Comparison of ENCODE assay signal across 17 cellular contexts in genomic region chr11:14641801-14642200, GRCh38. TPM values are rescaled to one million over a fixed set of nuclear protein-coding genes. Genes with fewer than 3 reads are reported as not detected.
DNase-seq lines count a peak whose midpoint lies in the region; ATAC-seq and TF ChIP-seq lines count a peak whose summit lies in the region.
"Had no signal": no experiment of that assay in that cellular context is flagged by ENCODE, and none has a peak within 500 bp of the region (broad histone marks: within the 10 kb centered on the region; RNA-seq: fewer than 3 reads in every experiment).

No MANE protein-coding gene starts in this region.

- ATAC-seq in activated CD8-positive, alpha-beta T cell treated with anti-CD3 and anti-CD28 coated beads, Interleukin-2, amount 10 ng/mL, durations not matched to agents 7 days and 5 days, result no peak
- no peak for ATAC-seq in naive thymus-derived CD8-positive, alpha-beta T cell
- no peak for ATAC-seq in mucosa of descending colon

- POLR2A ChIA-PET in CD8-positive, alpha-beta memory T cell (lab: Charles Lee), result interaction anchor here (1.0 kb wide), 1 partner anchor 63 kb away, joined by 3 read pairs; no protein-coding TSS in a partner anchor
- POLR2A ChIA-PET in activated CD8-positive, alpha-beta T cell treated with anti-CD3 and anti-CD28 coated beads, Interleukin-2, amount 10 ng/mL, durations not matched to agents 7 days and 5 days (lab: Charles Lee), result interaction anchor here (0.6 to 4.3 kb wide), 2 partner anchors 120 to 123 kb away, joined by 3 to 52 read pairs; no protein-coding TSS in a partner anchor
- POLR2A ChIA-PET in naive thymus-derived CD8-positive, alpha-beta T cell (lab: Charles Lee), result interaction anchor here (0.6 to 5.9 kb wide), 5 partner anchors 54 to 266 kb away, joined by 3 to 82 read pairs (median 5); partner anchors contain the start of gene COPB1

- H3K4me3 Mint-ChIP-seq in CD8-positive, alpha-beta memory T cell, result peak overlapping the region; percentile 54 to 95 (median 91)
- H3K4me3 Mint-ChIP-seq in activated CD8-positive, alpha-beta T cell treated with anti-CD3 and anti-CD28 coated beads, Interleukin-2, amount 10 ng/mL, durations not matched to agents 7 days and 5 days, result peak overlapping the region; percentile 81
- peak overlapping the region; percentile 84 to 90 (median 87) for H3K4me3 Mint-ChIP-seq in naive thymus-derived CD8-positive, alpha-beta T cell

- H3K9me3 Mint-ChIP-seq in CD8-positive, alpha-beta memory T cell, result no peaks in the 10 kb centered on the region
- H3K9me3 Mint-ChIP-seq in activated CD8-positive, alpha-beta T cell treated with anti-CD3 and anti-CD28 coated beads, Interleukin-2, amount 10 ng/mL, durations not matched to agents 7 days and 5 days (ENCODE audit: insufficient read depth), result no peaks in the 10 kb centered on the region
- H3K9me3 Mint-ChIP-seq in naive thymus-derived CD8-positive, alpha-beta T cell, result peaks cover 0 to 7% (median 0%) of the 10 kb centered on the region in 9 donors
- H3K9me3 Mint-ChIP-seq: neural progenitor cell had no signal

- H3K27ac ChIP-seq in CD8-positive, alpha-beta memory T cell (ENCODE audit: low read depth, low read length), result no peak overlapping the region
- H3K27ac ChIP-seq: neural progenitor cell had no signal

- no peaks in the 10 kb centered on the region for H3K27me3 ChIP-seq in CD8-positive, alpha-beta memory T cell (ENCODE audit: insufficient read depth, low read length, poor library complexity, severe bottlenecking)

- H3K4me1 Mint-ChIP-seq in CD8-positive, alpha-beta memory T cell, result peaks cover 57 to 74% (median 61%) of the 10 kb centered on the region in 3 donors
- peaks cover 47% of the 10 kb centered on the region for H3K4me1 Mint-ChIP-seq in activated CD8-positive, alpha-beta T cell treated with anti-CD3 and anti-CD28 coated beads, Interleukin-2, amount 10 ng/mL, durations not matched to agents 7 days and 5 days (ENCODE audit: low read depth)
- peaks cover 29 to 57% (median 50%) of the 10 kb centered on the region in 4 donors for H3K4me1 Mint-ChIP-seq in naive thymus-derived CD8-positive, alpha-beta T cell

- no peaks in the 10 kb centered on the region for H3K36me3 ChIP-seq in CD8-positive, alpha-beta memory T cell (ENCODE audit: insufficient read depth, low read length)
- H3K36me3 ChIP-seq in mucosa of descending colon (ENCODE audit: low read depth), result no peaks in the 10 kb centered on the region
- H3K36me3 ChIP-seq: neural progenitor cell had no signal

- H3K36me3 Mint-ChIP-seq in CD8-positive, alpha-beta memory T cell, result peaks cover 0 to 35% (median 4%) of the 10 kb centered on the region in 3 donors
- peaks cover 55% of the 10 kb centered on the region for H3K36me3 Mint-ChIP-seq in activated CD8-positive, alpha-beta T cell treated with anti-CD3 and anti-CD28 coated beads, Interleukin-2, amount 10 ng/mL, durations not matched to agents 7 days and 5 days (ENCODE audit: low read depth)
- peaks cover 9 to 26% (median 16%) of the 10 kb centered on the region in 3 donors for H3K36me3 Mint-ChIP-seq in naive thymus-derived CD8-positive, alpha-beta T cell
- H3K36me3 Mint-ChIP-seq: neural progenitor cell had no signal

- H3K4me3 ChIP-seq in CD8-positive, alpha-beta memory T cell (ENCODE audit: low read length), result peak overlapping the region; percentile 60
- no peak overlapping the region for H3K4me3 ChIP-seq in mucosa of descending colon

- intact Hi-C loops in mucosa of descending colon (cut with DNase I, micrococcal nuclease), result loop anchor here in 1 of 2 donors (10.0 kb wide), 1 partner anchor 97 kb away; no protein-coding TSS in a partner anchor

- H3K27me3 Mint-ChIP-seq in CD8-positive, alpha-beta memory T cell, result peaks cover 0 to 6% of the 10 kb centered on the region in 2 donors
- no peaks in the 10 kb centered on the region for H3K27me3 Mint-ChIP-seq in activated CD8-positive, alpha-beta T cell treated with anti-CD3 and anti-CD28 coated beads, Interleukin-2, amount 10 ng/mL, durations not matched to agents 7 days and 5 days (ENCODE audit: low read depth)
- peaks cover 0 to 3% (median 0%) of the 10 kb centered on the region in 5 donors for H3K27me3 Mint-ChIP-seq in naive thymus-derived CD8-positive, alpha-beta T cell

- H3K4me1 ChIP-seq in CD8-positive, alpha-beta memory T cell (ENCODE audit: insufficient read depth, low read length), result peaks cover 44% of the 10 kb centered on the region
- peaks cover 25% of the 10 kb centered on the region for H3K4me1 ChIP-seq in mucosa of descending colon (ENCODE audit: low read depth)

- H3K27ac Mint-ChIP-seq in CD8-positive, alpha-beta memory T cell, result peak overlapping the region in 2 of 8 donors; percentile 11 to 62
- H3K27ac Mint-ChIP-seq in activated CD8-positive, alpha-beta T cell treated with anti-CD3 and anti-CD28 coated beads, Interleukin-2, amount 10 ng/mL, durations not matched to agents 7 days and 5 days, result peak overlapping the region; percentile 23
- peak overlapping the region; percentile 37 to 96 (median 90) for H3K27ac Mint-ChIP-seq in naive thymus-derived CD8-positive, alpha-beta T cell
- H3K27ac Mint-ChIP-seq: neural progenitor cell had no signal

- peak; percentile 31 for DNase-seq in SIG-M5 treated with dmso at 0.1 percent for 504 hours (lab: John Stamatoyannopoulos, UW; ENCODE audit: unreplicated experiment)
- DNase-seq in SIG-M5 (lab: John Stamatoyannopoulos, UW), result no peak
- DNase-seq in CD8-positive, alpha-beta memory T cell, result no peak
- no peak for DNase-seq in activated CD8-positive, alpha-beta T cell treated with anti-CD3 and anti-CD28 coated beads, Interleukin-2, amount 10 ng/mL, durations not matched to agents 7 days and 5 days
- no peak for DNase-seq in naive thymus-derived CD8-positive, alpha-beta T cell
- DNase-seq in hypothalamus (lab: John Stamatoyannopoulos, UW), result no peak
- no peak for DNase-seq in NCI-H1436 (lab: John Stamatoyannopoulos, UW)
- DNase-seq in mucosa of descending colon, result no peak
- DNase-seq: 8988T; DMS53; KG1; mammary epithelial cell; NCI-H1105; NCI-H82; stimulated activated CD4-positive, alpha-beta T cell treated with anti-CD3 and anti-CD28 coated beads, Interleukin-15, amount 100 ng/mL, for 24 hours; stimulated activated naive CD4-positive, alpha-beta T cell treated with Interleukin-2 at 50 U/mL for 16 hours had no signal

- TF ChIP-seq CTCF in mucosa of descending colon (IDR thresholded peaks at IDR 0.05), result no peak

- CTCF ChIA-PET in CD8-positive, alpha-beta memory T cell (lab: Charles Lee), result no interaction called here
- CTCF ChIA-PET in activated CD8-positive, alpha-beta T cell treated with anti-CD3 and anti-CD28 coated beads, Interleukin-2, amount 10 ng/mL, durations not matched to agents 7 days and 5 days (lab: Charles Lee), result interaction anchor here (1.0 to 1.8 kb wide), 3 partner anchors 100 to 266 kb away, joined by 3 to 6 read pairs (median 4); no protein-coding TSS in a partner anchor

- H3K9me3 ChIP-seq in CD8-positive, alpha-beta memory T cell (ENCODE audit: low read length), result no peaks in the 10 kb centered on the region
- H3K9me3 ChIP-seq in mucosa of descending colon, result no peaks in the 10 kb centered on the region

RNA-seq across cellular contexts. Expression of gene PDE3B, which starts 1.8 kb away (rescaled TPM):
- total RNA-seq in CD8-positive, alpha-beta memory T cell, result 10 to 100 TPM; 47.0 to 47.2 TPM
- polyA plus RNA-seq in CD8-positive, alpha-beta memory T cell, result 39.8 TPM
- total RNA-seq in activated CD8-positive, alpha-beta T cell treated with anti-CD3 and anti-CD28 coated beads, Interleukin-2, amount 10 ng/mL, durations not matched to agents 7 days and 5 days, result 10 to 100 TPM; 74.8 to 81.4 TPM
- 100 to 1,000 TPM; 228 to 240 TPM for total RNA-seq in naive thymus-derived CD8-positive, alpha-beta T cell
- polyA plus RNA-seq in naive thymus-derived CD8-positive, alpha-beta T cell, result 100 to 1,000 TPM in 1 of 3 donors, 10 to 100 TPM in 2; 59.2 to 127 (median 74.8) TPM
- 10 to 100 TPM; 22.4 to 47.0 (median 25.9) TPM for total RNA-seq in mucosa of descending colon
- total RNA-seq: mammary epithelial cell had no signal
